In genomic region chr7:132655071-132655761, GRCh38 we compare ENCODE assay signal across 8 cellular contexts.
DNase-seq lines count a peak whose midpoint lies in the region; ATAC-seq, FAIRE-seq and TF ChIP-seq lines count a peak whose summit lies in the region.

No MANE protein-coding gene starts in this region.

- H3K4me1 ChIP-seq in Peyer's patch (peaks cover 0 to 8% (median 4%) of the 10 kb centered on the region in 4 donors), right lobe of liver (peaks cover 0 to 9% (median 0%) of the 10 kb centered on the region in 4 donors), SJCRH30 (no peaks in the 10 kb centered on the region)

- ATAC-seq in GM19467 (IDR thresholded peaks at IDR 0.05; ENCODE audit: unreplicated experiment) (peak; percentile 35), right lobe of liver (peak; percentile 82 to 89 (median 88))

- no peaks in the 10 kb centered on the region for H3K9me3 ChIP-seq in Peyer's patch
- no peaks in the 10 kb centered on the region for H3K9me3 ChIP-seq in right lobe of liver
- H3K9me3 ChIP-seq in SJCRH30 (replicated peaks) = peaks cover 4% of the 10 kb centered on the region; the same call in 1 of the 2 replicates

- H3K4me3 ChIP-seq in Peyer's patch = peak overlapping the region in 1 of 4 donors; percentile 24
- H3K4me3 ChIP-seq in right lobe of liver = no peak overlapping the region
- no peak overlapping the region for H3K4me3 ChIP-seq in SJCRH30

- H3K27me3 ChIP-seq in Peyer's patch = no peaks in the 10 kb centered on the region
- H3K27me3 ChIP-seq in right lobe of liver = no peaks in the 10 kb centered on the region
- H3K27me3 ChIP-seq in SJCRH30 = no peaks in the 10 kb centered on the region; the same call in 1 of the 2 replicates

- H3K27ac ChIP-seq in Peyer's patch (peak overlapping the region in 3 of 4 donors; percentile 11 to 52 (median 32)), right lobe of liver (peak overlapping the region in 1 of 3 donors; percentile 1), SJCRH30 (no peak overlapping the region)

- H3K36me3 ChIP-seq in Peyer's patch (no peaks in the 10 kb centered on the region), right lobe of liver (no peaks in the 10 kb centered on the region), SJCRH30 (no peaks in the 10 kb centered on the region)

- intact Hi-C loops in right lobe of liver (cut with DNase I) = no loop called here

- WGBS in right lobe of liver (ENCODE audit: insufficient coverage, low coverage, low lambda C conversion rate, missing lambda C conversion rate) = 8% methylated on average over 13 of the region's 13 CpGs

- no peak for TF ChIP-seq POLR2A in Peyer's patch (IDR thresholded peaks at IDR 0.05)
- TF ChIP-seq POLR2A in right lobe of liver (IDR thresholded peaks at IDR 0.05) = no peak
- no peak for TF ChIP-seq POLR2A in H54 (IDR thresholded peaks at IDR 0.05; ENCODE audit: low read depth, low read length)

- no peak for FAIRE-seq in H54 (lab: Jason Lieb, UNC)

- DNase-seq in Peyer's patch (peak in 2 of 3 donors; percentile 69 to 83), astrocyte of the hippocampus (ENCODE audit: low read depth, low spot score) (peak; percentile 41), right lobe of liver (peak; percentile 38 to 63 (median 60)), SJCRH30 (no peak), H54 (ENCODE audit: insufficient read length, low spot score) (no peak), HK-2 (ENCODE audit: unreplicated experiment) (no peak)
- peak; percentile 3 to 10 for DNase-seq in stimulated activated CD8-positive, alpha-beta memory T cell treated with anti-CD3 and anti-CD28 coated beads, Interleukin-7, amount 100 ng/mL, for 4 hours (ENCODE audit: low read depth in 2 of 2)

- TF ChIP-seq CTCF in Peyer's patch (IDR thresholded peaks at IDR 0.05) (no peak), right lobe of liver (IDR thresholded peaks at IDR 0.05) (no peak)

Comparison
In these comparisons a context has a peak if more than half of its experiments do, and no peak if none do; other contexts are left out.
1. DNase-seq: peak in Peyer's patch (2 of 3), astrocyte of the hippocampus (single experiment), right lobe of liver (3 of 3) and stimulated activated CD8-positive, alpha-beta memory T cell treated with anti-CD3 and anti-CD28 coated beads, Interleukin-7, amount 100 ng/mL, for 4 hours (2 of 2); none in SJCRH30 (0 of 2), H54 (single experiment) and HK-2 (single experiment).